In genomic region chr7:121005996-121006565, GRCh38 we compare ENCODE assay signal across 1 cellular context.
TF ChIP-seq lines count a peak whose summit lies in the region.

No MANE protein-coding gene starts in this region.

TF ChIP-seq in K562, 482 proteins besides CTCF, POLR2A, EP300 and RAD21 (continued from another document):
- TF ChIP-seq CEBPZ (IDR thresholded peaks at IDR 0.05; ENCODE audit: borderline replicate concordance, low read depth, low read length) (no peak), ETV6 (IDR thresholded peaks at IDR 0.05; ENCODE audit: borderline replicate concordance in 1 of 2, low read depth in 2 of 2, low read length in 1 of 2) (0 out of 4 replicates have a peak, but pooled peaks of 1 of the 2 experiments have one; percentile 30), ETV6 (CRISPR knock-in tag; IDR thresholded peaks at IDR 0.05; ENCODE audit: borderline replicate concordance) (no peak), TOE1 (IDR thresholded peaks at IDR 0.05; ENCODE audit: borderline replicate concordance) (no peak), TOE1 (CRISPR knock-in tag; IDR thresholded peaks at IDR 0.05; ENCODE audit: borderline replicate concordance, low read depth) (no peak), RBBP5 (IDR thresholded peaks at IDR 0.05; ENCODE audit: borderline replicate concordance, insufficient read depth, low read length, poor library complexity, severe bottlenecking) (peak; percentile 16), OTX1 (CRISPR knock-in tag; IDR thresholded peaks at IDR 0.05) (0 out of 2 replicates have a peak, but pooled peaks have one; percentile 3), GTF2B (IDR thresholded peaks at IDR 0.05; ENCODE audit: extremely low read depth, insufficient read length) (no peak), ZNF668 (CRISPR knock-in tag; IDR thresholded peaks at IDR 0.05) (no peak), LARP7 (IDR thresholded peaks at IDR 0.05) (0 out of 2 replicates have a peak, but pooled peaks have one; percentile 12), CBFA2T2 (conservative IDR thresholded peaks at IDR 0.05) (no peak)
- TF ChIP-seq, protein P1, sequence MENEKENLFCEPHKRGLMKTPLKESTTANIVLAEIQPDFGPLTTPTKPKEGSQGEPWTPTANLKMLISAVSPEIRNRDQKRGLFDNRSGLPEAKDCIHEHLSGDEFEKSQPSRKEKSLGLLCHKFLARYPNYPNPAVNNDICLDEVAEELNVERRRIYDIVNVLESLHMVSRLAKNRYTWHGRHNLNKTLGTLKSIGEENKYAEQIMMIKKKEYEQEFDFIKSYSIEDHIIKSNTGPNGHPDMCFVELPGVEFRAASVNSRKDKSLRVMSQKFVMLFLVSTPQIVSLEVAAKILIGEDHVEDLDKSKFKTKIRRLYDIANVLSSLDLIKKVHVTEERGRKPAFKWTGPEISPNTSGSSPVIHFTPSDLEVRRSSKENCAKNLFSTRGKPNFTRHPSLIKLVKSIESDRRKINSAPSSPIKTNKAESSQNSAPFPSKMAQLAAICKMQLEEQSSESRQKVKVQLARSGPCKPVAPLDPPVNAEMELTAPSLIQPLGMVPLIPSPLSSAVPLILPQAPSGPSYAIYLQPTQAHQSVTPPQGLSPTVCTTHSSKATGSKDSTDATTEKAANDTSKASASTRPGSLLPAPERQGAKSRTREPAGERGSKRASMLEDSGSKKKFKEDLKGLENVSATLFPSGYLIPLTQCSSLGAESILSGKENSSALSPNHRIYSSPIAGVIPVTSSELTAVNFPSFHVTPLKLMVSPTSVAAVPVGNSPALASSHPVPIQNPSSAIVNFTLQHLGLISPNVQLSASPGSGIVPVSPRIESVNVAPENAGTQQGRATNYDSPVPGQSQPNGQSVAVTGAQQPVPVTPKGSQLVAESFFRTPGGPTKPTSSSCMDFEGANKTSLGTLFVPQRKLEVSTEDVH (IDR thresholded peaks at IDR 0.05; ENCODE audit: low read depth, partially characterized antibody): no peak
- TF ChIP-seq, protein P2, sequence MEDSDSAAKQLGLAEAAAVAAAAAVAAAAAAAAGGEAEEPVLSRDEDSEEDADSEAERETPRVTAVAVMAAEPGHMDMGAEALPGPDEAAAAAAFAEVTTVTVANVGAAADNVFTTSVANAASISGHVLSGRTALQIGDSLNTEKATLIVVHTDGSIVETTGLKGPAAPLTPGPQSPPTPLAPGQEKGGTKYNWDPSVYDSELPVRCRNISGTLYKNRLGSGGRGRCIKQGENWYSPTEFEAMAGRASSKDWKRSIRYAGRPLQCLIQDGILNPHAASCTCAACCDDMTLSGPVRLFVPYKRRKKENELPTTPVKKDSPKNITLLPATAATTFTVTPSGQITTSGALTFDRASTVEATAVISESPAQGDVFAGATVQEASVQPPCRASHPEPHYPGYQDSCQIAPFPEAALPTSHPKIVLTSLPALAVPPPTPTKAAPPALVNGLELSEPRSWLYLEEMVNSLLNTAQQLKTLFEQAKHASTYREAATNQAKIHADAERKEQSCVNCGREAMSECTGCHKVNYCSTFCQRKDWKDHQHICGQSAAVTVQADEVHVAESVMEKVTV (CRISPR knock-in tag; IDR thresholded peaks at IDR 0.05): peak; percentile 15; the same call in 1 of the 2 replicates
TF ChIP-seq in K562: peak in this region for 13.
